In the genomic region with DNA sequence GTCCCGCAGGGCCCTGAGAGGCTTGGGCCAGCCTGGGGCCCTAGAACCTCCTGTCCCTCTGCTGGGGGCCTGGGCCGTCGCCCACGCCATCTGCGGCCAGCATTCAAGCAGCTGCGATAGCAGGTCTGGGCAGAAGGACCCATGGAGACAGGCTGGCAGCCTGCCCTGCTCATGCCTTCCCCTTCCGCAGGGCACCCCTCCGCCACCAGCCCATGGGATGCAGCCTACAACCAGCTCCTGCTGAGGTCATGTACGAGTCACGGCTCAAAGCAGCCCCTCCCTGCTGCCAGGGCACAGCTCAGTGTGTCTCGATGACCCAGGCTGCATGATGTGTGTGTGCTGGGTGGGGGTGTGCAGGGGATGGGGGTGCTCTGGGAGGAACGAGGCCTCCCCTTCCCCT, we compare ENCODE assay signal across 15 cellular contexts. TPM values are rescaled to one million over a fixed set of nuclear protein-coding genes. Genes with fewer than 3 reads are reported as not detected.
DNase-seq lines count a peak whose midpoint lies in the region; ATAC-seq and TF ChIP-seq lines count a peak whose summit lies in the region.
"Had no signal": no experiment of that assay in that cellular context is flagged by ENCODE, and none has a peak within 500 bp of the region (broad histone marks: within the 10 kb centered on the region; RNA-seq: fewer than 3 reads in every experiment).

No MANE protein-coding gene starts in this region.

- intact Hi-C loops in right cardiac atrium (cut with DNase I) (no loop called here), spleen (cut with DNase I; ENCODE audit: low total_unique reads) (no loop called here)

- no peak overlapping the region for H3K27ac Mint-ChIP-seq in activated naive CD8-positive, alpha-beta T cell treated with anti-CD3 and anti-CD28 coated beads, Interleukin-2, amount 50 U/mL, for 24 hours
- H3K27ac Mint-ChIP-seq in activated naive CD8-positive, alpha-beta T cell treated with anti-CD3 and anti-CD28 coated beads for 36 hours = no peak overlapping the region
- H3K27ac Mint-ChIP-seq: activated naive CD8-positive, alpha-beta T cell; dendritic cell treated with granulocyte-macrophage colony-stimulating factor and Interleukin-4, amounts not matched to agents 40 ng/mL and 50 ng/mL, for 4 days; naive thymus-derived CD4-positive, alpha-beta T cell had no signal

- H3K27me3 ChIP-seq in right cardiac atrium (ENCODE audit: control insufficient read depth, insufficient read depth) (no peaks in the 10 kb centered on the region), tibial nerve (no peaks in the 10 kb centered on the region), spleen (replicated peaks in 1 of 7) (no peaks in the 10 kb centered on the region), MM.1S (replicated peaks; ENCODE audit: insufficient read depth, low read length) (no peaks in the 10 kb centered on the region)

- TF ChIP-seq POLR2A in tibial nerve (IDR thresholded peaks at IDR 0.05) (no peak), spleen (IDR thresholded peaks at IDR 0.05) (no peak)

- H2AFZ ChIP-seq in MM.1S (ENCODE audit: low read length) = no peak overlapping the region

- DNase-seq in activated naive CD8-positive, alpha-beta T cell treated with anti-CD3 and anti-CD28 coated beads, Interleukin-2, amount 50 U/mL, for 24 hours = no peak
- no peak for DNase-seq in activated naive CD8-positive, alpha-beta T cell treated with anti-CD3 and anti-CD28 coated beads for 36 hours
- peak in 56 of 61 donors; percentile 21 to 93 (median 77) for DNase-seq in caudate nucleus (lab: John Stamatoyannopoulos, UW)
- DNase-seq in right cardiac atrium = peak; percentile 74 to 91 (median 90)
- no peak for DNase-seq in tibial nerve (ENCODE audit: low spot score in 2 of 2)
- DNase-seq in spleen = no peak
- no peak for DNase-seq in MM.1S
- DNase-seq: foreskin melanocyte; naive thymus-derived CD4-positive, alpha-beta T cell; NCI-H1092; NCI-H510A; WERI-Rb-1 had no signal

- ATAC-seq in activated naive CD8-positive, alpha-beta T cell treated with anti-CD3 and anti-CD28 coated beads, Interleukin-2, amount 50 U/mL, for 24 hours = peak; percentile 25
- ATAC-seq in right cardiac atrium = peak; percentile 67 to 78
- no peak for ATAC-seq in HG02981 (IDR thresholded peaks at IDR 0.05; ENCODE audit: unreplicated experiment)
- ATAC-seq: naive thymus-derived CD4-positive, alpha-beta T cell had no signal

- H3K4me2 ChIP-seq in MM.1S (ENCODE audit: low read depth, low read length) = no peak overlapping the region

- no peaks in the 10 kb centered on the region for H3F3A ChIP-seq in MM.1S (ENCODE audit: insufficient read depth, low read length)

- TF ChIP-seq CTCF in tibial nerve (IDR thresholded peaks at IDR 0.05) (no peak), spleen (IDR thresholded peaks at IDR 0.05 in 8 of 11, conservative IDR thresholded peaks at IDR 0.05 in 3 of 11) (no peak), MM.1S (IDR thresholded peaks at IDR 0.05; ENCODE audit: low read length) (no peak)

- no peaks in the 10 kb centered on the region for H4K20me1 ChIP-seq in MM.1S (ENCODE audit: insufficient read depth, low read length)

- H3K9me2 ChIP-seq in MM.1S (replicated peaks; ENCODE audit: insufficient read depth, low read length) = no peaks in the 10 kb centered on the region

- H3K27me3 Mint-ChIP-seq in activated naive CD8-positive, alpha-beta T cell treated with anti-CD3 and anti-CD28 coated beads, Interleukin-2, amount 50 U/mL, for 24 hours = peaks cover 2% of the 10 kb centered on the region
- H3K27me3 Mint-ChIP-seq in activated naive CD8-positive, alpha-beta T cell treated with anti-CD3 and anti-CD28 coated beads for 36 hours = no peaks in the 10 kb centered on the region
- H3K27me3 Mint-ChIP-seq: activated naive CD8-positive, alpha-beta T cell had no signal

- H3K4me3 ChIP-seq in right cardiac atrium (ENCODE audit: low read length) (no peak overlapping the region), tibial nerve (no peak overlapping the region), spleen (no peak overlapping the region), MM.1S (ENCODE audit: low read length) (no peak overlapping the region)

- H3K27ac ChIP-seq in caudate nucleus (ENCODE audit: low read depth, low read length) (peak overlapping the region; percentile 80), right cardiac atrium (ENCODE audit: low read length) (peak overlapping the region; percentile 81), tibial nerve (peak overlapping the region in 3 of 4 donors; percentile 38 to 78 (median 74)), spleen (no peak overlapping the region), MM.1S (ENCODE audit: low read length) (no peak overlapping the region)
- H3K27ac ChIP-seq: WERI-Rb-1 had no signal

- H3K36me3 ChIP-seq in tibial nerve = no peaks in the 10 kb centered on the region
- no peaks in the 10 kb centered on the region for H3K36me3 ChIP-seq in spleen
- no peaks in the 10 kb centered on the region for H3K36me3 ChIP-seq in MM.1S (replicated peaks; ENCODE audit: insufficient read depth, low read length)
- H3K36me3 ChIP-seq: WERI-Rb-1 had no signal

- no peak overlapping the region for H3K9ac ChIP-seq in MM.1S (ENCODE audit: low read length)

- H3K4me3 Mint-ChIP-seq in activated naive CD8-positive, alpha-beta T cell treated with anti-CD3 and anti-CD28 coated beads, Interleukin-2, amount 50 U/mL, for 24 hours = no peak overlapping the region
- H3K4me3 Mint-ChIP-seq in activated naive CD8-positive, alpha-beta T cell treated with anti-CD3 and anti-CD28 coated beads for 36 hours = no peak overlapping the region
- H3K4me3 Mint-ChIP-seq: activated naive CD8-positive, alpha-beta T cell; dendritic cell treated with granulocyte-macrophage colony-stimulating factor and Interleukin-4, amounts not matched to agents 40 ng/mL and 50 ng/mL, for 4 days; naive thymus-derived CD4-positive, alpha-beta T cell had no signal

- H3K9me3 Mint-ChIP-seq in activated naive CD8-positive, alpha-beta T cell treated with anti-CD3 and anti-CD28 coated beads, Interleukin-2, amount 50 U/mL, for 24 hours = no peaks in the 10 kb centered on the region
- H3K9me3 Mint-ChIP-seq in activated naive CD8-positive, alpha-beta T cell treated with anti-CD3 and anti-CD28 coated beads for 36 hours = no peaks in the 10 kb centered on the region
- H3K9me3 Mint-ChIP-seq: dendritic cell treated with granulocyte-macrophage colony-stimulating factor and Interleukin-4, amounts not matched to agents 40 ng/mL and 50 ng/mL, for 4 days had no signal

- H3K79me2 ChIP-seq in MM.1S (ENCODE audit: low read length) = no peaks in the 10 kb centered on the region

- H3K9me3 ChIP-seq in right cardiac atrium (ENCODE audit: control insufficient read depth, low read length) = no peaks in the 10 kb centered on the region
- no peaks in the 10 kb centered on the region for H3K9me3 ChIP-seq in tibial nerve
- no peaks in the 10 kb centered on the region for H3K9me3 ChIP-seq in spleen
- H3K9me3 ChIP-seq in MM.1S (replicated peaks; ENCODE audit: insufficient read depth, low read length) = no peaks in the 10 kb centered on the region

- no peaks in the 10 kb centered on the region for H3K36me3 Mint-ChIP-seq in activated naive CD8-positive, alpha-beta T cell treated with anti-CD3 and anti-CD28 coated beads, Interleukin-2, amount 50 U/mL, for 24 hours (ENCODE audit: low read depth)
- no peaks in the 10 kb centered on the region for H3K36me3 Mint-ChIP-seq in activated naive CD8-positive, alpha-beta T cell treated with anti-CD3 and anti-CD28 coated beads for 36 hours
- H3K36me3 Mint-ChIP-seq: activated naive CD8-positive, alpha-beta T cell; naive thymus-derived CD4-positive, alpha-beta T cell had no signal

- peaks cover 18% of the 10 kb centered on the region for H3K4me1 ChIP-seq in right cardiac atrium (ENCODE audit: control insufficient read depth, insufficient read depth, low read length)
- H3K4me1 ChIP-seq in tibial nerve = peaks cover 0 to 39% (median 10%) of the 10 kb centered on the region in 4 donors
- peaks cover 8 to 45% (median 22%) of the 10 kb centered on the region in 6 donors for H3K4me1 ChIP-seq in spleen
- no peaks in the 10 kb centered on the region for H3K4me1 ChIP-seq in MM.1S (ENCODE audit: low read length)

- peak in 1 of 2 donors; percentile 44 for TF ChIP-seq EP300 in tibial nerve (IDR thresholded peaks at IDR 0.05)

- WGBS in right cardiac atrium = 62% methylated on average over 12 of the region's 12 CpGs
- WGBS in tibial nerve, 2 donors = 54 to 57% methylated on average over 5 to 6 of the region's 12 CpGs
- 70 to 93% (median 78%) methylated on average over 6 to 12 of the region's 12 CpGs for WGBS in spleen, 5 donors

- no peaks in the 10 kb centered on the region for H3K4me1 Mint-ChIP-seq in activated naive CD8-positive, alpha-beta T cell treated with anti-CD3 and anti-CD28 coated beads, Interleukin-2, amount 50 U/mL, for 24 hours
- H3K4me1 Mint-ChIP-seq in activated naive CD8-positive, alpha-beta T cell treated with anti-CD3 and anti-CD28 coated beads for 36 hours = no peaks in the 10 kb centered on the region
- H3K4me1 Mint-ChIP-seq: naive thymus-derived CD4-positive, alpha-beta T cell had no signal

RNA-seq across cellular contexts. Expression of a gene that starts 27.8 kb away (rescaled TPM):
- total RNA-seq in activated naive CD8-positive, alpha-beta T cell treated with anti-CD3 and anti-CD28 coated beads for 36 hours = 10 to 100 TPM; 21.7 to 22.0 TPM
- total RNA-seq in right cardiac atrium = 10 to 100 TPM; 27.2 to 39.9 (median 36.2) TPM
- 18.1 TPM for polyA plus RNA-seq in right cardiac atrium
- 10 to 100 TPM in 3 of 4 donors, 1 to 10 TPM in 1; 8.1 to 15.0 (median 11.5) TPM for total RNA-seq in tibial nerve
- 10 to 100 TPM; 31.5 to 68.6 (median 42.6) TPM for total RNA-seq in spleen
- polyA plus RNA-seq in spleen = 10 to 100 TPM in 1 of 3 donors, 1 to 10 TPM in 2; 5.4 to 20.1 (median 6.9) TPM

RNA-seq across cellular contexts. Expression of a gene that starts 32.9 kb away (rescaled TPM):
- 1,000 to 10,000 TPM; 1,575 to 1,589 TPM for total RNA-seq in activated naive CD8-positive, alpha-beta T cell treated with anti-CD3 and anti-CD28 coated beads for 36 hours
- total RNA-seq in right cardiac atrium (100 to 1,000 TPM; 548 to 675 (median 643) TPM), tibial nerve (1,000 to 10,000 TPM in 3 of 4 donors, 100 to 1,000 TPM in 1; 809 to 1,472 (median 1,336) TPM), spleen (1,000 to 10,000 TPM in 4 of 7 donors, 100 to 1,000 TPM in 3; 684 to 1,403 (median 1,036) TPM)
- polyA plus RNA-seq in right cardiac atrium (1,285 TPM), spleen (1,000 to 10,000 TPM; 3,003 to 4,302 (median 4,113) TPM)

RNA-seq across cellular contexts. Expression of a gene that starts 45.2 kb away (rescaled TPM):
- 10 to 100 TPM; 74.7 to 75.5 TPM for total RNA-seq in activated naive CD8-positive, alpha-beta T cell treated with anti-CD3 and anti-CD28 coated beads for 36 hours
- total RNA-seq in right cardiac atrium (10 to 100 TPM; 18.4 to 27.2 (median 20.6) TPM), tibial nerve (10 to 100 TPM; 32.2 to 61.0 (median 45.6) TPM), spleen (10 to 100 TPM; 16.7 to 31.1 (median 26.0) TPM)
- polyA plus RNA-seq in right cardiac atrium (19.6 TPM), spleen (10 to 100 TPM; 28.1 to 29.8 (median 29.2) TPM)

RNA-seq across cellular contexts. Expression of a gene that starts 53.7 kb away (rescaled TPM):
- 10 to 100 TPM; 10.2 to 12.9 TPM for total RNA-seq in activated naive CD8-positive, alpha-beta T cell treated with anti-CD3 and anti-CD28 coated beads for 36 hours
- total RNA-seq in right cardiac atrium (10 to 100 TPM; 19.9 to 25.9 (median 23.2) TPM), tibial nerve (10 to 100 TPM; 20.1 to 52.7 (median 22.6) TPM), spleen (10 to 100 TPM in 4 of 7 donors, 1 to 10 TPM in 3; 8.7 to 23.9 (median 12.3) TPM)
- polyA plus RNA-seq in right cardiac atrium (43.3 TPM), spleen (10 to 100 TPM; 18.7 to 26.7 (median 22.1) TPM)

RNA-seq across cellular contexts. Expression of a gene that starts 54.7 kb away (rescaled TPM):
- total RNA-seq in activated naive CD8-positive, alpha-beta T cell treated with anti-CD3 and anti-CD28 coated beads for 36 hours = 10 to 100 TPM; 58.7 to 59.6 TPM
- total RNA-seq in right cardiac atrium (10 to 100 TPM; 14.8 to 23.3 (median 18.5) TPM), tibial nerve (10 to 100 TPM; 37.5 to 61.4 (median 50.0) TPM), spleen (10 to 100 TPM; 33.8 to 74.9 (median 56.3) TPM)
- polyA plus RNA-seq in right cardiac atrium (22.7 TPM), spleen (10 to 100 TPM; 60.1 to 71.4 (median 66.8) TPM)

Comparison
In these comparisons a context has a peak if more than half of its experiments do, and no peak if none do; other contexts are left out.
1. DNase-seq: peak in caudate nucleus (56 of 61) and right cardiac atrium (3 of 3); none in activated naive CD8-positive, alpha-beta T cell treated with anti-CD3 and anti-CD28 coated beads, Interleukin-2, amount 50 U/mL, for 24 hours (single experiment), activated naive CD8-positive, alpha-beta T cell treated with anti-CD3 and anti-CD28 coated beads for 36 hours (single experiment), tibial nerve (0 of 2), spleen (single experiment) and MM.1S (single experiment).
2. H3K27ac ChIP-seq: peak in caudate nucleus (single experiment), right cardiac atrium (single experiment) and tibial nerve (3 of 4); none in spleen (0 of 8) and MM.1S (single experiment).